Comparison of ENCODE assay signal across 18 cellular contexts in the genomic region with DNA sequence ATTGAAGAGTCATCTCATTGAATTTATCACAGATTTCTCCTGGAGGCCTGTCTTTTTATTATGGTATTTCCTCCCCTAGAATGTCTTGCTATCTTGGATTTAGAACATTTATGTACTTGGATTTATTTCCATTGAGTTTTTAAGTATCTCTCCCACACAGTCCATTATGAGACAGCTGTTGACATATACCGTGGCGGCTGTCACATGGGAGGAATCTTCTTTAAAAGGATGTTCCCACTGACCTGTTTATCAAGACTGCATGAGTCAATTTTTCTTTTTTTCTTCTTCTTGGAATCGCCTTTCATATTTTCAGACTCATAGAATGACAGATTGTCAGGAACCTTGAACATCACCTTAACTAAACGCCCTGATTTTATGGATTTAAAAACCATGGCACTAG.
"Had no signal": no experiment of that assay in that cellular context is flagged by ENCODE, and none has a peak within 500 bp of the region (broad histone marks: within the 10 kb centered on the region; RNA-seq: fewer than 3 reads in every experiment).

No MANE protein-coding gene starts in this region.

- H3K36me3 Mint-ChIP-seq: activated naive CD8-positive, alpha-beta T cell treated with anti-CD3 and anti-CD28 coated beads, Interleukin-2, amount 10 ng/mL, durations not matched to agents 7 days and 5 days had no signal

- H3K4me3 ChIP-seq: adrenal gland, body of pancreas had no signal

- H3K27ac Mint-ChIP-seq: activated CD4-positive, alpha-beta T cell treated with anti-CD3 and anti-CD28 coated beads for 36 hours; activated CD8-positive, alpha-beta T cell treated with anti-CD3 and anti-CD28 coated beads for 36 hours; activated naive CD8-positive, alpha-beta T cell treated with anti-CD3 and anti-CD28 coated beads, Interleukin-2, amount 10 ng/mL, durations not matched to agents 7 days and 5 days; T-cell had no signal

- H3K4me1 ChIP-seq: adrenal gland, body of pancreas had no signal

- DNase-seq: activated CD4-positive, alpha-beta T cell treated with anti-CD3 and anti-CD28 coated beads for 36 hours; activated CD8-positive, alpha-beta memory T cell treated with anti-CD3 and anti-CD28 coated beads, Interleukin-2, amount 50 U/mL, for 4 hours; activated CD8-positive, alpha-beta T cell treated with anti-CD3 and anti-CD28 coated beads for 36 hours; activated naive CD4-positive, alpha-beta T cell treated with anti-CD3 and anti-CD28 coated beads, Interleukin-2, amount 50 U/mL, for 16 hours; activated naive CD8-positive, alpha-beta T cell treated with anti-CD3 and anti-CD28 coated beads, Interleukin-2, amount 10 ng/mL, durations not matched to agents 7 days and 5 days; adrenal gland; aorta; body of pancreas; central memory CD4-positive, alpha-beta T cell; NCI-H1105 treated with DMSO at 0.1 percent for 48 hours; NCI-H1436 treated with DMSO at 0.1 percent for 48 hours; NCI-H187; NCI-H2081; NCI-H510A treated with DMSO at 0.1 percent for 48 hours; SHP77 treated with DMSO at 0.1 percent for 48 hours; T-cell; T-helper 2 cell; WERI-Rb-1 had no signal

- H3K27me3 ChIP-seq: adrenal gland, body of pancreas had no signal

- ATAC-seq: activated CD4-positive, alpha-beta T cell treated with anti-CD3 and anti-CD28 coated beads for 36 hours; activated CD8-positive, alpha-beta T cell treated with anti-CD3 and anti-CD28 coated beads for 36 hours; body of pancreas; T-cell had no signal

- H3K4me3 Mint-ChIP-seq: activated CD4-positive, alpha-beta T cell treated with anti-CD3 and anti-CD28 coated beads for 36 hours; activated CD8-positive, alpha-beta T cell treated with anti-CD3 and anti-CD28 coated beads for 36 hours; activated naive CD8-positive, alpha-beta T cell treated with anti-CD3 and anti-CD28 coated beads, Interleukin-2, amount 10 ng/mL, durations not matched to agents 7 days and 5 days; T-cell had no signal

- H3K27ac ChIP-seq: adrenal gland, body of pancreas, WERI-Rb-1 had no signal

- H3K27me3 Mint-ChIP-seq: activated CD4-positive, alpha-beta T cell treated with anti-CD3 and anti-CD28 coated beads for 36 hours; activated CD8-positive, alpha-beta T cell treated with anti-CD3 and anti-CD28 coated beads for 36 hours; activated naive CD8-positive, alpha-beta T cell treated with anti-CD3 and anti-CD28 coated beads, Interleukin-2, amount 10 ng/mL, durations not matched to agents 7 days and 5 days; T-cell had no signal

- H3K36me3 ChIP-seq: adrenal gland had no signal

- H3K9me3 Mint-ChIP-seq: activated naive CD8-positive, alpha-beta T cell treated with anti-CD3 and anti-CD28 coated beads, Interleukin-2, amount 10 ng/mL, durations not matched to agents 7 days and 5 days had no signal

- H3K4me1 Mint-ChIP-seq: activated CD4-positive, alpha-beta T cell treated with anti-CD3 and anti-CD28 coated beads for 36 hours; activated naive CD8-positive, alpha-beta T cell treated with anti-CD3 and anti-CD28 coated beads, Interleukin-2, amount 10 ng/mL, durations not matched to agents 7 days and 5 days; T-cell had no signal

- H3K9me3 ChIP-seq: body of pancreas had no signal
